In the genomic region with DNA sequence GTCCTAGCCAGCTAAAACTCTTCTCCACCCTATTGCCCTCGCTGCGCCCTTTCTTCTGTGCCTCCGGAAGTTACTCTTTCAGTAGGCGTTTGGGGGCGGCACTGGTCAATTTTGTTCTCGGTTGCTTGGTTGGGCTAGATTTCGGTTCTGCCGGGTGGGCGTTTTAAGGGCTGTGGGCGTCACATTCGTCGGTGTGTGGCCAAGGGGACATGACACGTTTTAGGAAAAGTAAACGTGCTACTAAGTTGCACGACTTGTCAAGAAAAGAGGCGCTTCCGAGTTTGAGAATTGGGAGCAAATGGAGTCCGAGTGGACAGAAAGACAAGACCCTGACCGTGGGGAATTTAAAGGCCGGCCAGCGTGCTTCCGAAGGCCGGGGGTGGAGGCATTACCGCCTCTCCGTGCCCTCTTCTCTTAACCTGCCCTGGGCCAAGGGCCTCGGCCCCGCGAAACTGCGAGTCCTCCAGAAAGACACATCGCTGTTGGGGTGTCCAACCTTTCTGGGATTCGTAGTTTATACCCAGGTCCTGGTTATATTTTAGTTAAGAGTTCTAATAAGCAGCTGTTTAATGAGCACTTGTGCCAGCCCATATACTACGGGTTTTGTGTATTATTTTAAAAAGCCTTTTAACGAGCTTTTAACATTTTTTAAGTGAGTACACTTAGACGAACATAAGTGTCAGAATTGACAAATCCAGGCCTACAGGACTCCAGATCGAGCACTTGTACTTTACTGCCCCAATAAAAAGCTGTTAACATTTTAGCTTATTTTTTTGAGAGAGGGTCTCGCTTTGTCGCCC, we compare ENCODE assay signal across 1 cellular context.
TF ChIP-seq lines count a peak whose summit lies in the region.

No MANE protein-coding gene starts in this region.

TF ChIP-seq in HepG2, 621 proteins besides CTCF, POLR2A, EP300 and RAD21 (continued from another document and continues in another):
- no peak for TF ChIP-seq KLF13 (CRISPR knock-in tag; IDR thresholded peaks at IDR 0.05)
- no peak for TF ChIP-seq TCF12 (IDR thresholded peaks at IDR 0.05)
- TF ChIP-seq TCF12 (CRISPR knock-in tag; IDR thresholded peaks at IDR 0.05), result peak; percentile 16; the same call in 1 of the 2 replicates
- TF ChIP-seq, protein P1, sequence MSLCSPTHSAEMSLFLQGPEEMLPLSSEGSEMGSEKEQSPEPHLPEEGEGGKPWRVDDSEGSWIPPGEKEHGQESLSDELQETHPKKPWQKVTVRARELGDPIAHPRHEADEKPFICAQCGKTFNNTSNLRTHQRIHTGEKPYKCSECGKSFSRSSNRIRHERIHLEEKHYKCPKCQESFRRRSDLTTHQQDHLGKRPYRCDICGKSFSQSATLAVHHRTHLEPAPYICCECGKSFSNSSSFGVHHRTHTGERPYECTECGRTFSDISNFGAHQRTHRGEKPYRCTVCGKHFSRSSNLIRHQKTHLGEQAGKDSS (CRISPR knock-in tag; IDR thresholded peaks at IDR 0.05; ENCODE audit: borderline replicate concordance, low read depth), result 0 out of 2 replicates have a peak, but pooled peaks have one; percentile 65
- TF ChIP-seq NONO (IDR thresholded peaks at IDR 0.05), result no peak
- peak; percentile 10; the same call in 1 of the 2 replicates for TF ChIP-seq NONO (CRISPR knock-in tag; conservative IDR thresholded peaks at IDR 0.05)
- TF ChIP-seq SALL1 (CRISPR knock-in tag; IDR thresholded peaks at IDR 0.05), result peak; percentile 53
- TF ChIP-seq HDAC2 (CRISPR knock-in tag; IDR thresholded peaks at IDR 0.05), result peak; percentile 52; the same call in 1 of the 2 replicates
- TF ChIP-seq ZNF557 (CRISPR knock-in tag; IDR thresholded peaks at IDR 0.05), result no peak
- peak; percentile 13; the same call in 1 of the 2 replicates for TF ChIP-seq TBX2 (CRISPR knock-in tag; IDR thresholded peaks at IDR 0.05; ENCODE audit: borderline replicate concordance)
- peak; percentile 85; the same call in 1 of the 2 replicates for TF ChIP-seq NFATC3 (CRISPR knock-in tag; IDR thresholded peaks at IDR 0.05)
- TF ChIP-seq ZSCAN9 (CRISPR knock-in tag; IDR thresholded peaks at IDR 0.05; ENCODE audit: borderline replicate concordance), result peak; percentile 52; the same call in 1 of the 2 replicates
- no peak for TF ChIP-seq THAP9 (CRISPR knock-in tag; IDR thresholded peaks at IDR 0.05; ENCODE audit: borderline replicate concordance)
- TF ChIP-seq ZNF235 (CRISPR knock-in tag; IDR thresholded peaks at IDR 0.05; ENCODE audit: borderline replicate concordance), result 0 out of 2 replicates have a peak, but pooled peaks have one; percentile 87
- TF ChIP-seq TBX3 (IDR thresholded peaks at IDR 0.05; ENCODE audit: borderline replicate concordance), result no peak
- TF ChIP-seq SP4 (CRISPR knock-in tag; IDR thresholded peaks at IDR 0.05), result peak; percentile 78
- no peak; the same call in 1 of the 2 replicates for TF ChIP-seq ZNF431 (CRISPR knock-in tag; IDR thresholded peaks at IDR 0.05; ENCODE audit: borderline replicate concordance, low read depth)
- TF ChIP-seq, protein P2, sequence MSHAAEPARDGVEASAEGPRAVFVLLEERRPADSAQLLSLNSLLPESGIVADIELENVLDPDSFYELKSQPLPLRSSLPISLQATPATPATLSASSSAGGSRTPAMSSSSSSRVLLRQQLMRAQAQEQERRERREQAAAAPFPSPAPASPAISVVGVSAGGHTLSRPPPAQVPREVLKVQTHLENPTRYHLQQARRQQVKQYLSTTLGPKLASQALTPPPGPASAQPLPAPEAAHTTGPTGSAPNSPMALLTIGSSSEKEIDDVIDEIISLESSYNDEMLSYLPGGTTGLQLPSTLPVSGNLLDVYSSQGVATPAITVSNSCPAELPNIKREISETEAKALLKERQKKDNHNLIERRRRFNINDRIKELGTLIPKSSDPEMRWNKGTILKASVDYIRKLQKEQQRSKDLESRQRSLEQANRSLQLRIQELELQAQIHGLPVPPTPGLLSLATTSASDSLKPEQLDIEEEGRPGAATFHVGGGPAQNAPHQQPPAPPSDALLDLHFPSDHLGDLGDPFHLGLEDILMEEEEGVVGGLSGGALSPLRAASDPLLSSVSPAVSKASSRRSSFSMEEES (CRISPR knock-in tag; IDR thresholded peaks at IDR 0.05), result peak; percentile 14; the same call in 1 of the 2 replicates
- 0 out of 2 replicates have a peak, but pooled peaks have one; percentile 20 for TF ChIP-seq ZNF33A (CRISPR knock-in tag; IDR thresholded peaks at IDR 0.05; ENCODE audit: borderline replicate concordance)
- TF ChIP-seq, protein P3, sequence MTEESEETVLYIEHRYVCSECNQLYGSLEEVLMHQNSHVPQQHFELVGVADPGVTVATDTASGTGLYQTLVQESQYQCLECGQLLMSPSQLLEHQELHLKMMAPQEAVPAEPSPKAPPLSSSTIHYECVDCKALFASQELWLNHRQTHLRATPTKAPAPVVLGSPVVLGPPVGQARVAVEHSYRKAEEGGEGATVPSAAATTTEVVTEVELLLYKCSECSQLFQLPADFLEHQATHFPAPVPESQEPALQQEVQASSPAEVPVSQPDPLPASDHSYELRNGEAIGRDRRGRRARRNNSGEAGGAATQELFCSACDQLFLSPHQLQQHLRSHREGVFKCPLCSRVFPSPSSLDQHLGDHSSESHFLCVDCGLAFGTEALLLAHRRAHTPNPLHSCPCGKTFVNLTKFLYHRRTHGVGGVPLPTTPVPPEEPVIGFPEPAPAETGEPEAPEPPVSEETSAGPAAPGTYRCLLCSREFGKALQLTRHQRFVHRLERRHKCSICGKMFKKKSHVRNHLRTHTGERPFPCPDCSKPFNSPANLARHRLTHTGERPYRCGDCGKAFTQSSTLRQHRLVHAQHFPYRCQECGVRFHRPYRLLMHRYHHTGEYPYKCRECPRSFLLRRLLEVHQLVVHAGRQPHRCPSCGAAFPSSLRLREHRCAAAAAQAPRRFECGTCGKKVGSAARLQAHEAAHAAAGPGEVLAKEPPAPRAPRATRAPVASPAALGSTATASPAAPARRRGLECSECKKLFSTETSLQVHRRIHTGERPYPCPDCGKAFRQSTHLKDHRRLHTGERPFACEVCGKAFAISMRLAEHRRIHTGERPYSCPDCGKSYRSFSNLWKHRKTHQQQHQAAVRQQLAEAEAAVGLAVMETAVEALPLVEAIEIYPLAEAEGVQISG (CRISPR knock-in tag; IDR thresholded peaks at IDR 0.05), result 0 out of 2 replicates have a peak, but pooled peaks have one; percentile 12
- TF ChIP-seq ZNF780A (CRISPR knock-in tag; IDR thresholded peaks at IDR 0.05), result no peak
- TF ChIP-seq, protein P4, sequence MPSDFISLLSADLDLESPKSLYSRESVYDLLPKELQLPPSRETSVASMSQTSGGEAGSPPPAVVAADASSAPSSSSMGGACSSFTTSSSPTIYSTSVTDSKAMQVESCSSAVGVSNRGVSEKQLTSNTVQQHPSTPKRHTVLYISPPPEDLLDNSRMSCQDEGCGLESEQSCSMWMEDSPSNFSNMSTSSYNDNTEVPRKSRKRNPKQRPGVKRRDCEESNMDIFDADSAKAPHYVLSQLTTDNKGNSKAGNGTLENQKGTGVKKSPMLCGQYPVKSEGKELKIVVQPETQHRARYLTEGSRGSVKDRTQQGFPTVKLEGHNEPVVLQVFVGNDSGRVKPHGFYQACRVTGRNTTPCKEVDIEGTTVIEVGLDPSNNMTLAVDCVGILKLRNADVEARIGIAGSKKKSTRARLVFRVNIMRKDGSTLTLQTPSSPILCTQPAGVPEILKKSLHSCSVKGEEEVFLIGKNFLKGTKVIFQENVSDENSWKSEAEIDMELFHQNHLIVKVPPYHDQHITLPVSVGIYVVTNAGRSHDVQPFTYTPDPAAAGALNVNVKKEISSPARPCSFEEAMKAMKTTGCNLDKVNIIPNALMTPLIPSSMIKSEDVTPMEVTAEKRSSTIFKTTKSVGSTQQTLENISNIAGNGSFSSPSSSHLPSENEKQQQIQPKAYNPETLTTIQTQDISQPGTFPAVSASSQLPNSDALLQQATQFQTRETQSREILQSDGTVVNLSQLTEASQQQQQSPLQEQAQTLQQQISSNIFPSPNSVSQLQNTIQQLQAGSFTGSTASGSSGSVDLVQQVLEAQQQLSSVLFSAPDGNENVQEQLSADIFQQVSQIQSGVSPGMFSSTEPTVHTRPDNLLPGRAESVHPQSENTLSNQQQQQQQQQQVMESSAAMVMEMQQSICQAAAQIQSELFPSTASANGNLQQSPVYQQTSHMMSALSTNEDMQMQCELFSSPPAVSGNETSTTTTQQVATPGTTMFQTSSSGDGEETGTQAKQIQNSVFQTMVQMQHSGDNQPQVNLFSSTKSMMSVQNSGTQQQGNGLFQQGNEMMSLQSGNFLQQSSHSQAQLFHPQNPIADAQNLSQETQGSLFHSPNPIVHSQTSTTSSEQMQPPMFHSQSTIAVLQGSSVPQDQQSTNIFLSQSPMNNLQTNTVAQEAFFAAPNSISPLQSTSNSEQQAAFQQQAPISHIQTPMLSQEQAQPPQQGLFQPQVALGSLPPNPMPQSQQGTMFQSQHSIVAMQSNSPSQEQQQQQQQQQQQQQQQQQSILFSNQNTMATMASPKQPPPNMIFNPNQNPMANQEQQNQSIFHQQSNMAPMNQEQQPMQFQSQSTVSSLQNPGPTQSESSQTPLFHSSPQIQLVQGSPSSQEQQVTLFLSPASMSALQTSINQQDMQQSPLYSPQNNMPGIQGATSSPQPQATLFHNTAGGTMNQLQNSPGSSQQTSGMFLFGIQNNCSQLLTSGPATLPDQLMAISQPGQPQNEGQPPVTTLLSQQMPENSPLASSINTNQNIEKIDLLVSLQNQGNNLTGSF (CRISPR knock-in tag; IDR thresholded peaks at IDR 0.05), result no peak
- no peak; the same call in 1 of the 2 replicates for TF ChIP-seq ZC3H13 (CRISPR knock-in tag; IDR thresholded peaks at IDR 0.05)
- no peak for TF ChIP-seq HMG20A (CRISPR knock-in tag; IDR thresholded peaks at IDR 0.05; ENCODE audit: borderline replicate concordance)
- peak; percentile 1; the same call in 1 of the 2 replicates for TF ChIP-seq ATF1 (CRISPR knock-in tag; IDR thresholded peaks at IDR 0.05)
- 0 out of 2 replicates have a peak, but pooled peaks have one; percentile 9 for TF ChIP-seq REXO4 (CRISPR knock-in tag; IDR thresholded peaks at IDR 0.05; ENCODE audit: borderline replicate concordance)
- TF ChIP-seq, protein P5, sequence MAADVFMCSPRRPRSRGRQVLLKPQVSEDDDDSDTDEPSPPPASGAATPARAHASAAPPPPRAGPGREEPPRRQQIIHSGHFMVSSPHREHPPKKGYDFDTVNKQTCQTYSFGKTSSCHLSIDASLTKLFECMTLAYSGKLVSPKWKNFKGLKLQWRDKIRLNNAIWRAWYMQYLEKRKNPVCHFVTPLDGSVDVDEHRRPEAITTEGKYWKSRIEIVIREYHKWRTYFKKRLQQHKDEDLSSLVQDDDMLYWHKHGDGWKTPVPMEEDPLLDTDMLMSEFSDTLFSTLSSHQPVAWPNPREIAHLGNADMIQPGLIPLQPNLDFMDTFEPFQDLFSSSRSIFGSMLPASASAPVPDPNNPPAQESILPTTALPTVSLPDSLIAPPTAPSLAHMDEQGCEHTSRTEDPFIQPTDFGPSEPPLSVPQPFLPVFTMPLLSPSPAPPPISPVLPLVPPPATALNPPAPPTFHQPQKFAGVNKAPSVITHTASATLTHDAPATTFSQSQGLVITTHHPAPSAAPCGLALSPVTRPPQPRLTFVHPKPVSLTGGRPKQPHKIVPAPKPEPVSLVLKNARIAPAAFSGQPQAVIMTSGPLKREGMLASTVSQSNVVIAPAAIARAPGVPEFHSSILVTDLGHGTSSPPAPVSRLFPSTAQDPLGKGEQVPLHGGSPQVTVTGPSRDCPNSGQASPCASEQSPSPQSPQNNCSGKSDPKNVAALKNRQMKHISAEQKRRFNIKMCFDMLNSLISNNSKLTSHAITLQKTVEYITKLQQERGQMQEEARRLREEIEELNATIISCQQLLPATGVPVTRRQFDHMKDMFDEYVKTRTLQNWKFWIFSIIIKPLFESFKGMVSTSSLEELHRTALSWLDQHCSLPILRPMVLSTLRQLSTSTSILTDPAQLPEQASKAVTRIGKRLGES (CRISPR knock-in tag; IDR thresholded peaks at IDR 0.05; ENCODE audit: borderline replicate concordance), result 0 out of 2 replicates have a peak, but pooled peaks have one; percentile 40
- TF ChIP-seq ZNF776 (CRISPR knock-in tag; IDR thresholded peaks at IDR 0.05), result no peak
- peak; percentile 33; the same call in 1 of the 2 replicates for TF ChIP-seq PHF21A (CRISPR knock-in tag; IDR thresholded peaks at IDR 0.05)
- TF ChIP-seq SAP130 (CRISPR knock-in tag; IDR thresholded peaks at IDR 0.05; ENCODE audit: low read depth), result peak; percentile 22
- TF ChIP-seq, protein P6, sequence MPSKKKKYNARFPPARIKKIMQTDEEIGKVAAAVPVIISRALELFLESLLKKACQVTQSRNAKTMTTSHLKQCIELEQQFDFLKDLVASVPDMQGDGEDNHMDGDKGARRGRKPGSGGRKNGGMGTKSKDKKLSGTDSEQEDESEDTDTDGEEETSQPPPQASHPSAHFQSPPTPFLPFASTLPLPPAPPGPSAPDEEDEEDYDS (CRISPR knock-in tag; IDR thresholded peaks at IDR 0.05), result peak; percentile 83
- peak; percentile 46 for TF ChIP-seq ZBTB37 (CRISPR knock-in tag; IDR thresholded peaks at IDR 0.05)
- peak; percentile 37 for TF ChIP-seq MEF2D (CRISPR knock-in tag; IDR thresholded peaks at IDR 0.05)
- TF ChIP-seq MTERF4 (CRISPR knock-in tag; IDR thresholded peaks at IDR 0.05), result peak; percentile 85
